ENCODE assay signal across 1 cellular context in genomic region chr1:154955718-154956513, GRCh38.
TF ChIP-seq lines count a peak whose summit lies in the region.

Gene PBXIP1 (minus strand): TSS chr1:154956099. CDS start chr1:154953721, 2,378 bp downstream.

TF ChIP-seq in K562, 482 proteins besides CTCF, POLR2A, EP300 and RAD21 (continued from another document and continues in another):
- TF ChIP-seq KLF10 (CRISPR knock-in tag; IDR thresholded peaks at IDR 0.05), result no peak
- no peak for TF ChIP-seq HBP1 (CRISPR knock-in tag; IDR thresholded peaks at IDR 0.05)
- no peak for TF ChIP-seq CBX8 (IDR thresholded peaks at IDR 0.05; ENCODE audit: borderline replicate concordance, extremely low read depth, low read depth, low read length, poor library complexity, severe bottlenecking)
- TF ChIP-seq FOXK2 (conservative IDR thresholded peaks at IDR 0.05 in 1 of 2, IDR thresholded peaks at IDR 0.05 in 1 of 2; ENCODE audit: low read depth in 2 of 2), result peak; percentile 37 to 64; a peak in 3 of 4 replicates
- no peak for TF ChIP-seq ZNF134 (CRISPR knock-in tag; conservative IDR thresholded peaks at IDR 0.05)
- TF ChIP-seq HMBOX1 (IDR thresholded peaks at IDR 0.05), result peak; percentile 27; the same call in 1 of the 2 replicates
- TF ChIP-seq ZNF311 (CRISPR knock-in tag; IDR thresholded peaks at IDR 0.05), result no peak
- peak; percentile 86 for TF ChIP-seq USF2 (CRISPR knock-in tag; IDR thresholded peaks at IDR 0.05)
- TF ChIP-seq CHD7 (IDR thresholded peaks at IDR 0.05; ENCODE audit: low read depth, low read length), result no peak
- peak; percentile 63 for TF ChIP-seq DACH1 (IDR thresholded peaks at IDR 0.05; ENCODE audit: partially characterized antibody)
- TF ChIP-seq ZNF165 (CRISPR knock-in tag; IDR thresholded peaks at IDR 0.05; ENCODE audit: borderline replicate concordance), result peak; percentile 28; the same call in 1 of the 2 replicates
- TF ChIP-seq E2F5 (CRISPR knock-in tag; IDR thresholded peaks at IDR 0.05), result no peak; the same call in 1 of the 2 replicates
- TF ChIP-seq GABPB1 (CRISPR knock-in tag; IDR thresholded peaks at IDR 0.05), result 0 out of 2 replicates have a peak, but pooled peaks have one; percentile 51
- TF ChIP-seq SRSF1 (IDR thresholded peaks at IDR 0.05; ENCODE audit: low read depth, low read length), result no peak
- TF ChIP-seq RAD51 (IDR thresholded peaks at IDR 0.05; ENCODE audit: borderline replicate concordance, low read depth), result peak; percentile 93
- no peak for TF ChIP-seq ETS1 (conservative IDR thresholded peaks at IDR 0.05; ENCODE audit: control insufficient read depth, low read depth, low read length)
- no peak for TF ChIP-seq ZNF280B (CRISPR knock-in tag; IDR thresholded peaks at IDR 0.05)
- TF ChIP-seq ASH1L (IDR thresholded peaks at IDR 0.05; ENCODE audit: borderline replicate concordance, low read depth, partially characterized antibody), result peak; percentile 71
- peak; percentile 50 for TF ChIP-seq NFYB (IDR thresholded peaks at IDR 0.05; ENCODE audit: extremely low read depth, insufficient read length)
- no peak for TF ChIP-seq TAF7 (tag; IDR thresholded peaks at IDR 0.05)
- TF ChIP-seq ATF1 (CRISPR knock-in tag; IDR thresholded peaks at IDR 0.05), result no peak
- TF ChIP-seq ATF1 (tag; IDR thresholded peaks at IDR 0.05), result peak; percentile 24; the same call in 1 of the 2 replicates
- TF ChIP-seq ZKSCAN8 (CRISPR knock-in tag; IDR thresholded peaks at IDR 0.05), result no peak
- TF ChIP-seq U2AF2 (optimal IDR thresholded peaks at IDR 0.05; ENCODE audit: low read depth, low read length), result no peak
- TF ChIP-seq TFAP4 (CRISPR knock-in tag; IDR thresholded peaks at IDR 0.05; ENCODE audit: borderline replicate concordance), result peak; percentile 88; the same call in 1 of the 2 replicates
- TF ChIP-seq GTF2A2 (tag; IDR thresholded peaks at IDR 0.05), result no peak
- TF ChIP-seq PHF8 (IDR thresholded peaks at IDR 0.05; ENCODE audit: borderline replicate concordance, low read length), result peak; percentile 42; the same call in 1 of the 2 replicates
- peak; percentile 56; the same call in 1 of the 2 replicates for TF ChIP-seq SP1 (CRISPR knock-in tag; IDR thresholded peaks at IDR 0.05)
- TF ChIP-seq ZNF79 (CRISPR knock-in tag; IDR thresholded peaks at IDR 0.05; ENCODE audit: low read depth), result no peak
- TF ChIP-seq XRCC3 (IDR thresholded peaks at IDR 0.05), result no peak
- TF ChIP-seq NFATC3 (IDR thresholded peaks at IDR 0.05), result no peak
- 0 out of 2 replicates have a peak, but pooled peaks have one; percentile 37 for TF ChIP-seq NR4A1 (CRISPR knock-in tag; IDR thresholded peaks at IDR 0.05)
- no peak for TF ChIP-seq NR4A1 (tag; IDR thresholded peaks at IDR 0.05)
- TF ChIP-seq ZBTB7A (IDR thresholded peaks at IDR 0.05; ENCODE audit: borderline replicate concordance, control insufficient read depth, low read depth, low read length), result peak; percentile 74; the same call in 1 of the 2 replicates
- no peak for TF ChIP-seq ZSCAN32 (CRISPR knock-in tag; IDR thresholded peaks at IDR 0.05)
- no peak for TF ChIP-seq ZNF449 (CRISPR knock-in tag; IDR thresholded peaks at IDR 0.05)
- TF ChIP-seq RBM25 (IDR thresholded peaks at IDR 0.05; ENCODE audit: low read depth, low read length, severe bottlenecking), result peak; percentile 76
- no peak for TF ChIP-seq HNRNPH1 (optimal IDR thresholded peaks at IDR 0.05; ENCODE audit: low read depth, low read length)
- no peak for TF ChIP-seq NCOA1 (IDR thresholded peaks at IDR 0.05; ENCODE audit: low read depth)
- no peak for TF ChIP-seq MED1 (CRISPR knock-in tag; IDR thresholded peaks at IDR 0.05; ENCODE audit: borderline replicate concordance)
- TF ChIP-seq L3MBTL2 (IDR thresholded peaks at IDR 0.05), result 0 out of 2 replicates have a peak, but pooled peaks have one; percentile 40
- no peak for TF ChIP-seq ELF4 (CRISPR knock-in tag; IDR thresholded peaks at IDR 0.05)
- TF ChIP-seq HDAC1 (IDR thresholded peaks at IDR 0.05), result peak; percentile 9 to 74; a peak in 1 of 4 replicates
- no peak for TF ChIP-seq ZKSCAN3 (CRISPR knock-in tag; IDR thresholded peaks at IDR 0.05)
